ENCODE assay signal across 8 cellular contexts in genomic region chr17:7931709-7932482, GRCh38. TPM values are rescaled to one million over a fixed set of nuclear protein-coding genes. Genes with fewer than 3 reads are reported as not detected.
DNase-seq lines count a peak whose midpoint lies in the region; ATAC-seq and TF ChIP-seq lines count a peak whose summit lies in the region.

CNTROB (plus strand) TSS chr17:7932206; CDS start chr17:7933080, 874 bp downstream.
TRAPPC1 (minus strand) TSS chr17:7931946; CDS start chr17:7931829, 117 bp downstream.

- H3K9me3 Mint-ChIP-seq in activated T-cell treated with anti-CD3 and anti-CD28 coated beads, Interleukin-2, amount 50 U/mL, for 4 hours = no peaks in the 10 kb centered on the region

- peaks cover 47% of the 10 kb centered on the region for H3K4me1 Mint-ChIP-seq in activated T-cell treated with anti-CD3 and anti-CD28 coated beads, Interleukin-2, amount 50 U/mL, for 4 hours (ENCODE audit: low read depth)

- peak within 1 kb of the TSS; percentile 89 for H3K9ac ChIP-seq in muscle layer of colon (ENCODE audit: low read length)

- H3K36me3 ChIP-seq in Panc1 (ENCODE audit: control insufficient read depth, insufficient read depth, low read length) (peaks cover 21% of the 10 kb centered on the region), muscle layer of colon (ENCODE audit: insufficient read depth, low read length) (peaks cover 18% of the 10 kb centered on the region)

- peak within 1 kb of the TSS; percentile 97 to 99 for H3K4me3 ChIP-seq in Panc1 (ENCODE audit: low read depth in 2 of 2, low read length in 2 of 2)
- H3K4me3 ChIP-seq in muscle layer of colon (ENCODE audit: low read depth in 1 of 2, low read length in 2 of 2) = peak within 1 kb of the TSS; percentile 78 to 89

- H3K4me1 ChIP-seq in Panc1 (ENCODE audit: control insufficient read depth, insufficient read depth, low read length) = peaks cover 6% of the 10 kb centered on the region
- peaks cover 30% of the 10 kb centered on the region for H3K4me1 ChIP-seq in muscle layer of colon (ENCODE audit: insufficient read depth, low read length)

- TF ChIP-seq CTCF in Panc1 (IDR thresholded peaks at IDR 0.05) = no peak

- CTCF ChIA-PET in Panc1 (lab: Charles Lee) = interaction anchor here (0.5 to 0.7 kb wide), 3 partner anchors 48 to 91 kb away, joined by 3 to 5 read pairs (median 3); no protein-coding TSS in a partner anchor

- DNase-seq in DMS53 (lab: John Stamatoyannopoulos, UW) = peak; percentile 100
- DNase-seq in KG1 (lab: John Stamatoyannopoulos, UW) = peak; percentile 51
- peak; percentile 96 for DNase-seq in Panc1 (ENCODE audit: low read depth, low spot score)
- peak; percentile 99 for DNase-seq in activated T-cell treated with anti-CD3 and anti-CD28 coated beads, Interleukin-2, amount 50 U/mL, for 4 hours
- DNase-seq in erythroblast (lab: John Stamatoyannopoulos, UW) = peak; percentile 99 to 100
- DNase-seq in stimulated activated CD8-positive, alpha-beta memory T cell treated with anti-CD3 and anti-CD28 coated beads, Interleukin-7, amount 100 ng/mL, for 24 hours (ENCODE audit: low read depth) = peak; percentile 99

- peak within 1 kb of the TSS; percentile 97 for H3K4me3 Mint-ChIP-seq in activated T-cell treated with anti-CD3 and anti-CD28 coated beads, Interleukin-2, amount 50 U/mL, for 4 hours

- BruUV-seq in Panc1 (replicated peaks; lab: Mats Ljungman, UMichigan) = no TSS peak

- no peaks in the 10 kb centered on the region for H3K27me3 Mint-ChIP-seq in activated T-cell treated with anti-CD3 and anti-CD28 coated beads, Interleukin-2, amount 50 U/mL, for 4 hours (ENCODE audit: low read depth)

- peak; percentile 85 for ATAC-seq in GM21723 (IDR thresholded peaks at IDR 0.05; ENCODE audit: unreplicated experiment)
- peak; percentile 95 for ATAC-seq in Panc1
- peak; percentile 98 to 99 for ATAC-seq in activated T-cell treated with anti-CD3 and anti-CD28 coated beads, Interleukin-2, amount 50 U/mL, for 4 hours

- H3K27me3 ChIP-seq in Panc1 (ENCODE audit: control insufficient read depth, insufficient read depth, low read length) (no peaks in the 10 kb centered on the region), muscle layer of colon (ENCODE audit: control insufficient read depth in 1 of 2, insufficient read depth in 2 of 2, low read length in 2 of 2) (peaks cover 0 to 5% of the 10 kb centered on the region in 2 donors)

- H3K9me3 ChIP-seq in Panc1 (ENCODE audit: control insufficient read depth, insufficient read depth, low read depth, low read length) (no peaks in the 10 kb centered on the region), muscle layer of colon (ENCODE audit: low read length) (no peaks in the 10 kb centered on the region)

- TF ChIP-seq POLR2A in erythroblast (IDR thresholded peaks at IDR 0.05; ENCODE audit: low read length) = peak; percentile 93

- in situ Hi-C loops in Panc1 (cut with HindIII; ENCODE audit: low pct_unique_long_range_greater_than_20kb, low sequenced_read_pairs) = no loop called here

- POLR2A ChIA-PET in Panc1 (lab: Charles Lee) = interaction anchor here (0.6 to 1.1 kb wide), 3 partner anchors 15 to 448 kb away, joined by 3 to 7 read pairs (median 3); partner anchors contain the start of gene POLR2A

- H3K36me3 Mint-ChIP-seq in activated T-cell treated with anti-CD3 and anti-CD28 coated beads, Interleukin-2, amount 50 U/mL, for 4 hours (ENCODE audit: insufficient read depth) = peaks cover 15% of the 10 kb centered on the region

- intact Hi-C loops in Panc1 (cut with micrococcal nuclease; ENCODE audit: unreplicated experiment) = loop anchor here (2.0 kb wide), 1 partner anchor 35 kb away; no protein-coding TSS in a partner anchor

- peak within 1 kb of the TSS; percentile 98 for H3K27ac ChIP-seq in Panc1 (ENCODE audit: low read length)
- H3K27ac ChIP-seq in muscle layer of colon (ENCODE audit: low read depth, low read length) = peak within 1 kb of the TSS; percentile 64

RNA-seq across cellular contexts. Expression of gene CNTROB, which starts in this region (rescaled TPM):
- total RNA-seq in Panc1 (2021; ENCODE audit: unreplicated experiment) = 60.5 TPM
- 38.4 TPM for polyA plus RNA-seq in Panc1 (2012; ENCODE audit: insufficient read length)
- total RNA-seq in activated T-cell treated with anti-CD3 and anti-CD28 coated beads, Interleukin-2, amount 50 U/mL, for 4 hours = 10 to 100 TPM; 31.8 to 37.1 (median 34.6) TPM

RNA-seq across cellular contexts. Expression of gene TRAPPC1, which starts in this region (rescaled TPM):
- total RNA-seq in Panc1 (2021; ENCODE audit: unreplicated experiment) = 154 TPM
- polyA plus RNA-seq in Panc1 (2012; ENCODE audit: insufficient read length) = 244 TPM
- total RNA-seq in activated T-cell treated with anti-CD3 and anti-CD28 coated beads, Interleukin-2, amount 50 U/mL, for 4 hours = 100 to 1,000 TPM; 123 to 134 (median 124) TPM

Comparison
In these comparisons a context has a peak if more than half of its experiments do, and no peak if none do; other contexts are left out.
1. Peak in every context shown above with its lines: DNase-seq, ATAC-seq, H3K4me3 ChIP-seq and H3K27ac ChIP-seq.